In the genomic region with DNA sequence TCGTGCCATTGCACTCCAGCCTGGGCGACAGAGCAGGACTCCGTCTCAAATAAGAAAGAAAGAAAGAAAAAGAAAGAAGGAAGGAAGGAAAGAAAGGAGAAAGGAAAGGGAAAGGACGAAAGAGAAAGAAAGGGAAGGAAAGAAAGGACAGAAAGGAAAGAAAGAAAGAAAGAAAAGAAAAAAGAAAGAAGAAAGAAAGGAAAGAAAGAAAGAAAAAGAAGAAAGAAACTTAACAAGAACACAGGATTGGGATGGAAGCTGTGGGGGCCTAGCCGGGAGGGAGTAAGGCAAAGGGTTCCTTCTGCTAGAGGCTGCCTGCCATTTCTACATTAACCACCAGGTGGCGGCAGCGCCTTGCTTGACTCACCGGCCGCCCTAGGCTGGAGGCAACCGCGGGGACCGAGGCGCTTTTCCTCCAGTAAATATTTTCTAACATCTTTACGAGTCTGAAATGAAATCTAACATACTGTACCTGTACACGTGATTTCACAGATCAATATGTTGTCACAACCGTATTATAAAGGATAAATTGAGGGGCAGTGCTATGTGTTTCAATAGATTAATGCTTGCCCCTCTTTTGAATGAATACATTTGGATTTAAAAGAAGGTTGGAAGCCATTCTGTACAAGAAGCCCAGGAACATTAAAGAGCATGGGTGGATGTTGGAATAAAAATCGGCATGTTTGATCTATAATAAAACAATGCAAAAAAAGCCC, we compare ENCODE assay signal across 8 cellular contexts. TPM values are rescaled to one million over a fixed set of nuclear protein-coding genes. Genes with fewer than 3 reads are reported as not detected.
DNase-seq lines count a peak whose midpoint lies in the region; ATAC-seq and TF ChIP-seq lines count a peak whose summit lies in the region.

No MANE protein-coding gene starts in this region.

- H3K27ac ChIP-seq in endodermal cell (ENCODE audit: low read depth, low read length), result no peak overlapping the region

- peaks cover 32% of the 10 kb centered on the region for H3K27me3 Mint-ChIP-seq in endodermal cell (ENCODE audit: insufficient read depth)

- H3K4me3 Mint-ChIP-seq in endodermal cell, result no peak overlapping the region

- 20 to 44% methylated on average over 4 to 16 of the region's 17 CpGs for WGBS in endodermal cell (ENCODE audit: insufficient coverage in 1 of 2, insufficient read length in 1 of 2), 2 experiments

- no peaks in the 10 kb centered on the region for H3K9me3 Mint-ChIP-seq in endodermal cell

- H3K4me1 ChIP-seq in endodermal cell (ENCODE audit: control insufficient read depth, insufficient read depth, low read length), result no peaks in the 10 kb centered on the region

- peaks cover 12% of the 10 kb centered on the region for H3K4me1 Mint-ChIP-seq in endodermal cell

- H3K4me3 ChIP-seq in endodermal cell (ENCODE audit: low read length), result no peak overlapping the region

- H3K36me3 Mint-ChIP-seq in endodermal cell (ENCODE audit: low read depth), result peaks cover 12% of the 10 kb centered on the region

- peak; percentile 99 for TF ChIP-seq CTCF in endodermal cell (conservative IDR thresholded peaks at IDR 0.05)

- H3K36me3 ChIP-seq in endodermal cell (ENCODE audit: control insufficient read depth, insufficient read depth, low read length), result peaks cover 19% of the 10 kb centered on the region

- no peaks in the 10 kb centered on the region for H3K9me3 ChIP-seq in endodermal cell (ENCODE audit: control insufficient read depth, low read length)

- no peak for ATAC-seq in HG03354 (IDR thresholded peaks at IDR 0.05; ENCODE audit: poor library complexity, severe bottlenecking, unreplicated experiment)

- DNase-seq in DMS114 treated with DMSO at 0.1 percent for 48 hours (lab: John Stamatoyannopoulos, UW; ENCODE audit: unreplicated experiment) (peak; percentile 72), HuH-7.5 (ENCODE audit: low spot score) (peak; percentile 98), OCI-M2 (lab: John Stamatoyannopoulos, UW; ENCODE audit: unreplicated experiment) (peak; percentile 69), activated T-cell treated with anti-CD3 and anti-CD28 coated beads for 1 hour (ENCODE audit: low read depth) (peak; percentile 91), endodermal cell (peak; percentile 98), middle frontal gyrus (ENCODE audit: extremely low spot score, low spot score) (peak; percentile 79)
- DNase-seq in stimulated activated CD8-positive, alpha-beta memory T cell treated with anti-CD3 and anti-CD28 coated beads, Interleukin-4, amount 100 ng/mL, for 24 hours (ENCODE audit: low read depth), result peak; percentile 84

- peaks cover 2% of the 10 kb centered on the region for H3K27me3 ChIP-seq in endodermal cell (ENCODE audit: control insufficient read depth, insufficient read depth, low read length, poor library complexity, severe bottlenecking)

- no peak overlapping the region for H3K27ac Mint-ChIP-seq in endodermal cell

- H3K9ac ChIP-seq in endodermal cell (ENCODE audit: extremely low read depth, low read length, poor library complexity, severe bottlenecking), result no peak overlapping the region

RNA-seq across cellular contexts. Expression of gene GJD3, which starts 6.1 kb away (rescaled TPM):
- total RNA-seq in endodermal cell, result not detected
- polyA plus RNA-seq in endodermal cell (2013, experiment 1 of 2), result not detected
- not detected for polyA plus RNA-seq in endodermal cell (2013, experiment 2 of 2)

RNA-seq across cellular contexts. Expression of gene RARA, which starts 49.5 kb away (rescaled TPM):
- total RNA-seq in endodermal cell, result 10 to 100 TPM; 22.7 to 27.6 TPM
- polyA plus RNA-seq in endodermal cell (2013, experiment 1 of 2), result 51.2 TPM
- 49.4 TPM for polyA plus RNA-seq in endodermal cell (2013, experiment 2 of 2)

RNA-seq across cellular contexts. Expression of gene TOP2A, which starts 59.2 kb away (rescaled TPM):
- 100 to 1,000 TPM; 173 to 246 TPM for total RNA-seq in endodermal cell
- 353 TPM for polyA plus RNA-seq in endodermal cell (2013, experiment 1 of 2)
- polyA plus RNA-seq in endodermal cell (2013, experiment 2 of 2), result 358 TPM
